Comparison of ENCODE assay signal across 1 cellular context in the genomic region with DNA sequence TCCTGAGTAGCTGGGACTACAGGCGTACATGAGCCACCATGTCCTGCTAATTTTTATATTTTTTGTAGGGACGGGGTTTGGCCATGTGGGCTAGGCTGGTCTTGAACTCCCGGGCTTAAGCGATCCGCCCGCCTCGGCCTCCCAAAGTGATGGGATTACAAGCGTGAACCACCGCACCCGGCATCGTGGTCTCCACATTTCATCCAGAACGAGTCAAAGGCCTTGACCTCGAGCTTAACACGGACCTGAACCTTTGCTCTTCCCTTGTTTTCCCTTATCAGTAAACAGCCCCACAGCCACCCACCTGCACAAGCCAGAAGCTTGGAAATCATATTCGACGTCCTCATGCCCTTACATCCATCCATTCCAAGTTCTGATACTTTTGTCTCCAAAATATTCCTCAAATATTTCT.
TF ChIP-seq lines count a peak whose summit lies in the region.

No MANE protein-coding gene starts in this region.

TF ChIP-seq in HepG2, 621 proteins besides CTCF, POLR2A, EP300 and RAD21 (continued from another document and continues in another):
- TF ChIP-seq AKNA (CRISPR knock-in tag; IDR thresholded peaks at IDR 0.05; ENCODE audit: borderline replicate concordance), result no peak
- no peak for TF ChIP-seq PRDM15 (CRISPR knock-in tag; IDR thresholded peaks at IDR 0.05)
- TF ChIP-seq ARHGAP35 (CRISPR knock-in tag; IDR thresholded peaks at IDR 0.05; ENCODE audit: borderline replicate concordance), result peak; percentile 30; the same call in 1 of the 2 replicates
- TF ChIP-seq ZNF383 (CRISPR knock-in tag; IDR thresholded peaks at IDR 0.05; ENCODE audit: borderline replicate concordance), result no peak
- peak; percentile 65; the same call in 1 of the 2 replicates for TF ChIP-seq ZNF607 (CRISPR knock-in tag; IDR thresholded peaks at IDR 0.05; ENCODE audit: borderline replicate concordance)
- 0 out of 2 replicates have a peak, but pooled peaks have one; percentile 56 for TF ChIP-seq ZNF766 (CRISPR knock-in tag; IDR thresholded peaks at IDR 0.05; ENCODE audit: borderline replicate concordance)
- 0 out of 2 replicates have a peak, but pooled peaks have one; percentile 16 for TF ChIP-seq ZNF7 (CRISPR knock-in tag; IDR thresholded peaks at IDR 0.05)
- peak; percentile 72 for TF ChIP-seq ZHX1 (CRISPR knock-in tag; IDR thresholded peaks at IDR 0.05; ENCODE audit: low read depth)
- no peak for TF ChIP-seq HNRNPUL1 (IDR thresholded peaks at IDR 0.05; ENCODE audit: low read depth, low read length)
- TF ChIP-seq NR2F6 (IDR thresholded peaks at IDR 0.05), result peak; percentile 97
- peak; percentile 99 for TF ChIP-seq NR2F6 (CRISPR knock-in tag; IDR thresholded peaks at IDR 0.05)
- no peak for TF ChIP-seq SMARCC2 (IDR thresholded peaks at IDR 0.05)
- TF ChIP-seq ZNF768 (CRISPR knock-in tag; IDR thresholded peaks at IDR 0.05), result no peak; the same call in 1 of the 2 replicates
- TF ChIP-seq, protein P1, sequence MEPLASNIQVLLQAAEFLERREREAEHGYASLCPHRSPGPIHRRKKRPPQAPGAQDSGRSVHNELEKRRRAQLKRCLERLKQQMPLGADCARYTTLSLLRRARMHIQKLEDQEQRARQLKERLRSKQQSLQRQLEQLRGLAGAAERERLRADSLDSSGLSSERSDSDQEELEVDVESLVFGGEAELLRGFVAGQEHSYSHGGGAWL (CRISPR knock-in tag; IDR thresholded peaks at IDR 0.05), result peak; percentile 70
- TF ChIP-seq ZNF44 (CRISPR knock-in tag; IDR thresholded peaks at IDR 0.05), result no peak
- peak; percentile 78; the same call in 1 of the 2 replicates for TF ChIP-seq ZSCAN21 (CRISPR knock-in tag; IDR thresholded peaks at IDR 0.05; ENCODE audit: borderline replicate concordance)
- TF ChIP-seq ZFP36L1 (CRISPR knock-in tag; IDR thresholded peaks at IDR 0.05), result peak; percentile 80; the same call in 1 of the 2 replicates
- TF ChIP-seq ZNF816 (CRISPR knock-in tag; IDR thresholded peaks at IDR 0.05; ENCODE audit: borderline replicate concordance), result no peak; the same call in 1 of the 2 replicates
- TF ChIP-seq ZNF296 (CRISPR knock-in tag; conservative IDR thresholded peaks at IDR 0.05), result peak; percentile 77; the same call in 1 of the 2 replicates
- peak; percentile 10; the same call in 1 of the 2 replicates for TF ChIP-seq SATB2 (CRISPR knock-in tag; IDR thresholded peaks at IDR 0.05)
- peak; percentile 90 for TF ChIP-seq ZNF460 (CRISPR knock-in tag; IDR thresholded peaks at IDR 0.05; ENCODE audit: borderline replicate concordance)
- no peak for TF ChIP-seq ZNF713 (CRISPR knock-in tag; IDR thresholded peaks at IDR 0.05)
- no peak for TF ChIP-seq ZFP62 (CRISPR knock-in tag; IDR thresholded peaks at IDR 0.05)
- TF ChIP-seq, protein P2, sequence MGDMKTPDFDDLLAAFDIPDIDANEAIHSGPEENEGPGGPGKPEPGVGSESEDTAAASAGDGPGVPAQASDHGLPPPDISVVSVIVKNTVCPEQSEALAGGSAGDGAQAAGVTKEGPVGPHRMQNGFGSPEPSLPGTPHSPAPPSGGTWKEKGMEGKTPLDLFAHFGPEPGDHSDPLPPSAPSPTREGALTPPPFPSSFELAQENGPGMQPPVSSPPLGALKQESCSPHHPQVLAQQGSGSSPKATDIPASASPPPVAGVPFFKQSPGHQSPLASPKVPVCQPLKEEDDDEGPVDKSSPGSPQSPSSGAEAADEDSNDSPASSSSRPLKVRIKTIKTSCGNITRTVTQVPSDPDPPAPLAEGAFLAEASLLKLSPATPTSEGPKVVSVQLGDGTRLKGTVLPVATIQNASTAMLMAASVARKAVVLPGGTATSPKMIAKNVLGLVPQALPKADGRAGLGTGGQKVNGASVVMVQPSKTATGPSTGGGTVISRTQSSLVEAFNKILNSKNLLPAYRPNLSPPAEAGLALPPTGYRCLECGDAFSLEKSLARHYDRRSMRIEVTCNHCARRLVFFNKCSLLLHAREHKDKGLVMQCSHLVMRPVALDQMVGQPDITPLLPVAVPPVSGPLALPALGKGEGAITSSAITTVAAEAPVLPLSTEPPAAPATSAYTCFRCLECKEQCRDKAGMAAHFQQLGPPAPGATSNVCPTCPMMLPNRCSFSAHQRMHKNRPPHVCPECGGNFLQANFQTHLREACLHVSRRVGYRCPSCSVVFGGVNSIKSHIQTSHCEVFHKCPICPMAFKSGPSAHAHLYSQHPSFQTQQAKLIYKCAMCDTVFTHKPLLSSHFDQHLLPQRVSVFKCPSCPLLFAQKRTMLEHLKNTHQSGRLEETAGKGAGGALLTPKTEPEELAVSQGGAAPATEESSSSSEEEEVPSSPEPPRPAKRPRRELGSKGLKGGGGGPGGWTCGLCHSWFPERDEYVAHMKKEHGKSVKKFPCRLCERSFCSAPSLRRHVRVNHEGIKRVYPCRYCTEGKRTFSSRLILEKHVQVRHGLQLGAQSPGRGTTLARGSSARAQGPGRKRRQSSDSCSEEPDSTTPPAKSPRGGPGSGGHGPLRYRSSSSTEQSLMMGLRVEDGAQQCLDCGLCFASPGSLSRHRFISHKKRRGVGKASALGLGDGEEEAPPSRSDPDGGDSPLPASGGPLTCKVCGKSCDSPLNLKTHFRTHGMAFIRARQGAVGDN (CRISPR knock-in tag; IDR thresholded peaks at IDR 0.05), result peak; percentile 93
- TF ChIP-seq, protein P3, sequence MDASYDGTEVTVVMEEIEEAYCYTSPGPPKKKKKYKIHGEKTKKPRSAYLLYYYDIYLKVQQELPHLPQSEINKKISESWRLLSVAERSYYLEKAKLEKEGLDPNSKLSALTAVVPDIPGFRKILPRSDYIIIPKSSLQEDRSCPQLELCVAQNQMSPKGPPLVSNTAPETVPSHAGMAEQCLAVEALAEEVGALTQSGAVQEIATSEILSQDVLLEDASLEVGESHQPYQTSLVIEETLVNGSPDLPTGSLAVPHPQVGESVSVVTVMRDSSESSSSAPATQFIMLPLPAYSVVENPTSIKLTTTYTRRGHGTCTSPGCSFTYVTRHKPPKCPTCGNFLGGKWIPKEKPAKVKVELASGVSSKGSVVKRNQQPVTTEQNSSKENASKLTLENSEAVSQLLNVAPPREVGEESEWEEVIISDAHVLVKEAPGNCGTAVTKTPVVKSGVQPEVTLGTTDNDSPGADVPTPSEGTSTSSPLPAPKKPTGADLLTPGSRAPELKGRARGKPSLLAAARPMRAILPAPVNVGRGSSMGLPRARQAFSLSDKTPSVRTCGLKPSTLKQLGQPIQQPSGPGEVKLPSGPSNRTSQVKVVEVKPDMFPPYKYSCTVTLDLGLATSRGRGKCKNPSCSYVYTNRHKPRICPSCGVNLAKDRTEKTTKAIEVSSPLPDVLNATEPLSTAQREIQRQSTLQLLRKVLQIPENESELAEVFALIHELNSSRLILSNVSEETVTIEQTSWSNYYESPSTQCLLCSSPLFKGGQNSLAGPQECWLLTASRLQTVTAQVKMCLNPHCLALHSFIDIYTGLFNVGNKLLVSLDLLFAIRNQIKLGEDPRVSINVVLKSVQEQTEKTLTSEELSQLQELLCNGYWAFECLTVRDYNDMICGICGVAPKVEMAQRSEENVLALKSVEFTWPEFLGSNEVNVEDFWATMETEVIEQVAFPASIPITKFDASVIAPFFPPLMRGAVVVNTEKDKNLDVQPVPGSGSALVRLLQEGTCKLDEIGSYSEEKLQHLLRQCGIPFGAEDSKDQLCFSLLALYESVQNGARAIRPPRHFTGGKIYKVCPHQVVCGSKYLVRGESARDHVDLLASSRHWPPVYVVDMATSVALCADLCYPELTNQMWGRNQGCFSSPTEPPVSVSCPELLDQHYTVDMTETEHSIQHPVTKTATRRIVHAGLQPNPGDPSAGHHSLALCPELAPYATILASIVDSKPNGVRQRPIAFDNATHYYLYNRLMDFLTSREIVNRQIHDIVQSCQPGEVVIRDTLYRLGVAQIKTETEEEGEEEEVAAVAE (CRISPR knock-in tag; IDR thresholded peaks at IDR 0.05; ENCODE audit: borderline replicate concordance), result peak; percentile 64
- no peak for TF ChIP-seq ZNF670 (CRISPR knock-in tag; IDR thresholded peaks at IDR 0.05; ENCODE audit: borderline replicate concordance)
- peak; percentile 91; the same call in 1 of the 2 replicates for TF ChIP-seq ZNF232 (CRISPR knock-in tag; IDR thresholded peaks at IDR 0.05; ENCODE audit: borderline replicate concordance)
- TF ChIP-seq ZBTB10 (CRISPR knock-in tag; IDR thresholded peaks at IDR 0.05; ENCODE audit: borderline replicate concordance), result peak; percentile 53; the same call in 1 of the 2 replicates
- TF ChIP-seq NCOA2 (CRISPR knock-in tag; IDR thresholded peaks at IDR 0.05), result peak; percentile 78
